In the genomic region with DNA sequence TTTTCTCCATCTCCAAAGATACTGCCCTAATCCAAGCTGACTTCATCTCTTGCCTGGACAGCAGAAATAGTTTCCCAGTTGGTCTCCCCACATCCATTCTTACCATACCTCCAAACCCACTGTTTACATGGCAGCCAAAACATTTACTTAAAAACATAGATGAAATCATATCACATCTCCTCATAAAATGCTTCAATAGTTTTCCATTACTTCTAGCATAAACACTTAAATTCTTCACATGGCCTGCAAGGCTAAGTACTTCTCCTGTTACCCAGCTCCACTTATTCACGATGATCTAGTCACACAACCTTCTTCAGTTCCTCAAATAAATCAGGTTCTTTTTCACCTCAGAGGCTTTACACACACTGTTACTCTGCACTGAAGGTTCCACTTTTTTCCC, we compare ENCODE assay signal across 20 cellular contexts.
DNase-seq lines count a peak whose midpoint lies in the region; ATAC-seq, FAIRE-seq and TF ChIP-seq lines count a peak whose summit lies in the region.
"Had no signal": no experiment of that assay in that cellular context is flagged by ENCODE, and none has a peak within 500 bp of the region (broad histone marks: within the 10 kb centered on the region; RNA-seq: fewer than 3 reads in every experiment).

No MANE protein-coding gene starts in this region.

- intact Hi-C loops in GM12878 (cut with micrococcal nuclease; ENCODE audit: unreplicated experiment) = no loop called here

- 6% methylated on average over 1 of the region's 1 CpG for WGBS in GM12878 (ENCODE audit: insufficient coverage, insufficient replicate concordance, low lambda C conversion rate, missing lambda C conversion rate)

- H3K27ac ChIP-seq in GM12878 (ENCODE audit: control insufficient read depth, insufficient read depth) = no peak overlapping the region
- no peak overlapping the region for H3K27ac ChIP-seq in MM.1S (ENCODE audit: low read length)

- DNase-seq in M059J (ENCODE audit: low read depth) (peak; percentile 32), GM12878 (ENCODE audit: low read depth, low spot score) (no peak), MM.1S (no peak)
- DNase-seq: ACHN; BE2C; CD8-positive, alpha-beta T cell; NCI-H2107; NCI-H446 treated with DMSO at 0.1 percent for 48 hours; NCI-H82; SHP77 had no signal

- SMC1A ChIA-PET in GM12878 (lab: Charles Lee; ENCODE audit: uncharacterized antibody, unreplicated experiment) = interaction anchor here (0.9 to 1.2 kb wide), 4 partner anchors 12 to 253 kb away, joined by 3 to 4 read pairs (median 3); no protein-coding TSS in a partner anchor

- H3K9me3 ChIP-seq in GM12878 (replicated peaks; ENCODE audit: control insufficient read depth, insufficient read depth, low read length) (no peaks in the 10 kb centered on the region; the same call in 2 of the 3 replicates), MM.1S (replicated peaks; ENCODE audit: insufficient read depth, low read length) (no peaks in the 10 kb centered on the region)
- H3K9me3 ChIP-seq: BE2C had no signal

- TF ChIP-seq CTCF in GM12878 (IDR thresholded peaks at IDR 0.05 in 2 of 3, conservative IDR thresholded peaks at IDR 0.05 in 1 of 3; ENCODE audit: control insufficient read depth in 2 of 3, extremely low read depth in 1 of 3, insufficient read depth in 1 of 3, low read depth in 3 of 3, low read length in 3 of 3) (no peak), MM.1S (IDR thresholded peaks at IDR 0.05; ENCODE audit: low read length) (no peak)

- H3K9me2 ChIP-seq in MM.1S (replicated peaks; ENCODE audit: insufficient read depth, low read length) = no peaks in the 10 kb centered on the region

- no peaks in the 10 kb centered on the region for H4K20me1 ChIP-seq in GM12878 (ENCODE audit: control insufficient read depth, insufficient read depth)
- H4K20me1 ChIP-seq in MM.1S (ENCODE audit: insufficient read depth, low read length) = no peaks in the 10 kb centered on the region

- BruUV-seq in GM12878 (replicated peaks; lab: Mats Ljungman, UMichigan) = no TSS peak

- no peak overlapping the region for H2AFZ ChIP-seq in GM12878 (ENCODE audit: control insufficient read depth, low read depth, low read length)
- H2AFZ ChIP-seq in MM.1S (ENCODE audit: low read length) = no peak overlapping the region

- H3K4me2 ChIP-seq in GM12878 (ENCODE audit: control insufficient read depth, insufficient read depth) (no peak overlapping the region), MM.1S (ENCODE audit: low read depth, low read length) (no peak overlapping the region)

- FAIRE-seq in GM12878 (lab: Jason Lieb, UNC) = no peak
- FAIRE-seq: D721Med, GM18507, GM19239, H1 had no signal

- no peak for TF ChIP-seq RAD21 in GM12878 (IDR thresholded peaks at IDR 0.05; ENCODE audit: insufficient read depth, low read depth, low read length)

- CTCF ChIA-PET in GM12878 (lab: Yijun Ruan, JAX) = no interaction called here

- TF ChIP-seq POLR2A in GM12878 (IDR thresholded peaks at IDR 0.05; ENCODE audit: low read depth, low read length) = no peak

- H3K27me3 ChIP-seq in GM12878 (replicated peaks in 1 of 2; ENCODE audit: control insufficient read depth in 2 of 2, insufficient read depth in 2 of 2, low read length in 1 of 2) (no peaks in the 10 kb centered on the region), MM.1S (replicated peaks; ENCODE audit: insufficient read depth, low read length) (no peaks in the 10 kb centered on the region)
- H3K27me3 ChIP-seq: BE2C had no signal

- H3K36me3 ChIP-seq in GM12878 (ENCODE audit: control insufficient read depth in 2 of 2, insufficient read depth in 2 of 2, low read length in 1 of 2) = no peaks in the 10 kb centered on the region
- H3K36me3 ChIP-seq in MM.1S (replicated peaks; ENCODE audit: insufficient read depth, low read length) = no peaks in the 10 kb centered on the region
- H3K36me3 ChIP-seq: BE2C had no signal

- no peak for TF ChIP-seq EP300 in GM12878 (IDR thresholded peaks at IDR 0.05; ENCODE audit: borderline replicate concordance in 1 of 2, control insufficient read depth in 1 of 2, low read depth in 2 of 2, low read length in 2 of 2)

- H3K9ac ChIP-seq in GM12878 (ENCODE audit: control insufficient read depth, insufficient read depth, low read length) (no peak overlapping the region), MM.1S (ENCODE audit: low read length) (no peak overlapping the region)

- ATAC-seq in GM18511 (IDR thresholded peaks at IDR 0.05; ENCODE audit: unreplicated experiment) = peak; percentile 29
- ATAC-seq in GM12878 = peak; percentile 13; the same call in 2 of the 3 replicates
- ATAC-seq in GM21423 (IDR thresholded peaks at IDR 0.05; ENCODE audit: unreplicated experiment) = no peak
- no peak for ATAC-seq in HG02798 (IDR thresholded peaks at IDR 0.05; ENCODE audit: poor library complexity, unreplicated experiment)
- no peak for ATAC-seq in HG03159 (IDR thresholded peaks at IDR 0.05; ENCODE audit: unreplicated experiment)
- ATAC-seq: CD8-positive, alpha-beta T cell; Panc1; SK-N-SH treated with all-trans-retinoic acid at 6 μM for 48 hours had no signal

- in situ Hi-C loops in GM12878 (cut with MboI) = no loop called here

- no peaks in the 10 kb centered on the region; the same call in 1 of the 2 replicates for H3K4me1 ChIP-seq in GM12878 (ENCODE audit: control insufficient read depth, insufficient read depth, low read length)
- H3K4me1 ChIP-seq in MM.1S (ENCODE audit: low read length) = peaks cover 10% of the 10 kb centered on the region; the same call in 1 of the 2 replicates
- H3K4me1 ChIP-seq: BE2C had no signal

- H3K79me2 ChIP-seq in GM12878 (ENCODE audit: control insufficient read depth, insufficient read depth, low read length) (no peaks in the 10 kb centered on the region), MM.1S (ENCODE audit: low read length) (no peaks in the 10 kb centered on the region)

- no peak overlapping the region for H3K4me3 ChIP-seq in GM12878
- H3K4me3 ChIP-seq in MM.1S (ENCODE audit: low read length) = no peak overlapping the region

- RAD21 ChIA-PET in GM12878 (lab: Charles Lee; ENCODE audit: unreplicated experiment) = interaction anchor here (0.6 to 1.0 kb wide), 2 partner anchors 25 to 29 kb away, joined by 3 read pairs; no protein-coding TSS in a partner anchor

- POLR2A ChIA-PET in GM12878 (lab: Charles Lee) = interaction anchor here (0.6 to 0.7 kb wide), 2 partner anchors 25 to 370 kb away, joined by 3 read pairs; no protein-coding TSS in a partner anchor

- 0 out of 2 replicates have a peak, but pooled peaks cover 4% of the 10 kb centered on the region for H3F3A ChIP-seq in MM.1S (ENCODE audit: insufficient read depth, low read length)

TF ChIP-seq in GM12878, 131 proteins besides CTCF, POLR2A, EP300 and RAD21:
- TF ChIP-seq STAT1 (conservative IDR thresholded peaks at IDR 0.05) (no peak), SPI1 (IDR thresholded peaks at IDR 0.05; ENCODE audit: borderline replicate concordance, insufficient read depth, low read depth, low read length) (peak; percentile 62; the same call in 1 of the 2 replicates)

Comparison
In these comparisons a context has a peak if more than half of its experiments do, and no peak if none do; other contexts are left out.
1. ATAC-seq: peak in GM18511 (single experiment) and GM12878 (single experiment); none in GM21423 (single experiment), HG02798 (single experiment) and HG03159 (single experiment).